ENCODE assay signal across 9 cellular contexts in genomic region chr6:139882234-139882633, GRCh38.
A peak's percentile ranks its signal among the peaks of the same experiment; 100 is the strongest.
DNase-seq lines count a peak whose midpoint lies in the region; ATAC-seq and TF ChIP-seq lines count a peak whose summit lies in the region.
"Had no signal": no experiment of that assay in that cellular context is flagged by ENCODE, and none has a peak within 500 bp of the region (broad histone marks: within the 10 kb centered on the region; RNA-seq: fewer than 3 reads in every experiment).

No MANE protein-coding gene starts in this region.

- H3K27ac Mint-ChIP-seq in HFFc6: peak overlapping the region; percentile 63
- H3K27ac Mint-ChIP-seq: activated naive CD4-positive, alpha-beta T cell treated with anti-CD3 and anti-CD28 coated beads, Interleukin-2, amount 50 U/mL, for 24 hours had no signal

- H3K9ac ChIP-seq in skeletal muscle tissue (ENCODE audit: low read depth in 1 of 3, low read length in 3 of 3): peak overlapping the region; percentile 8 to 66 (median 40)

- H3K9me3 Mint-ChIP-seq in HFFc6: no peaks in the 10 kb centered on the region
- H3K9me3 Mint-ChIP-seq: activated naive CD4-positive, alpha-beta T cell treated with anti-CD3 and anti-CD28 coated beads, Interleukin-2, amount 50 U/mL, for 24 hours had no signal

- H3K4me1 ChIP-seq in SJCRH30: peaks cover 23% of the 10 kb centered on the region
- H3K4me1 ChIP-seq in skeletal muscle tissue (ENCODE audit: control insufficient read depth in 3 of 3, insufficient read depth in 3 of 3, low read length in 3 of 3): peaks cover 16 to 22% (median 17%) of the 10 kb centered on the region in 3 donors
- no peaks in the 10 kb centered on the region for H3K4me1 ChIP-seq in foreskin keratinocyte

- H3K27me3 ChIP-seq in SJCRH30: no peaks in the 10 kb centered on the region
- no peaks in the 10 kb centered on the region for H3K27me3 ChIP-seq in skeletal muscle tissue (ENCODE audit: control insufficient read depth in 3 of 3, insufficient read depth in 3 of 3, low read length in 3 of 3)
- no peaks in the 10 kb centered on the region for H3K27me3 ChIP-seq in foreskin keratinocyte

- H3K27ac ChIP-seq in SJCRH30 (peak overlapping the region; percentile 5; the same call in 1 of the 2 replicates), skeletal muscle tissue (ENCODE audit: low read depth, low read length) (peak overlapping the region; percentile 86), foreskin keratinocyte (no peak overlapping the region)

- DNase-seq in HFFc6: no peak
- peak in 1 of 2 experiments; percentile 19 for DNase-seq in SJCRH30
- peak; percentile 65 for DNase-seq in fibroblast of villous mesenchyme (ENCODE audit: low read depth)
- no peak for DNase-seq in foreskin keratinocyte
- no peak for DNase-seq in AML-193 (lab: John Stamatoyannopoulos, UW)

- ATAC-seq in foreskin keratinocyte: no peak
- ATAC-seq in HG03342 (IDR thresholded peaks at IDR 0.05; ENCODE audit: unreplicated experiment): no peak
- no peak for ATAC-seq in HG02623 (IDR thresholded peaks at IDR 0.05; ENCODE audit: unreplicated experiment)

- H3K36me3 Mint-ChIP-seq in HFFc6 (ENCODE audit: low read depth): peaks cover 7% of the 10 kb centered on the region
- H3K36me3 Mint-ChIP-seq: activated naive CD4-positive, alpha-beta T cell treated with anti-CD3 and anti-CD28 coated beads, Interleukin-2, amount 50 U/mL, for 24 hours had no signal

- H3K9me3 ChIP-seq in SJCRH30 (replicated peaks): no peaks in the 10 kb centered on the region
- H3K9me3 ChIP-seq in skeletal muscle tissue (ENCODE audit: control insufficient read depth in 3 of 3, low read length in 3 of 3): no peaks in the 10 kb centered on the region

- H3K36me3 ChIP-seq in SJCRH30 (no peaks in the 10 kb centered on the region), skeletal muscle tissue (ENCODE audit: control insufficient read depth in 3 of 3, insufficient read depth in 3 of 3, low read length in 3 of 3) (no peaks in the 10 kb centered on the region)

- no peak for TF ChIP-seq CTCF in HFFc6 (IDR thresholded peaks at IDR 0.05)
- no peak for TF ChIP-seq CTCF in fibroblast of villous mesenchyme (IDR thresholded peaks at IDR 0.05; ENCODE audit: insufficient read depth, low read depth, low read length)
- TF ChIP-seq CTCF in foreskin keratinocyte (conservative IDR thresholded peaks at IDR 0.05): no peak

- peak overlapping the region; percentile 8; the same call in 1 of the 2 replicates for H3K4me3 Mint-ChIP-seq in HFFc6
- H3K4me3 Mint-ChIP-seq: activated naive CD4-positive, alpha-beta T cell treated with anti-CD3 and anti-CD28 coated beads, Interleukin-2, amount 50 U/mL, for 24 hours had no signal

- peaks cover 63% of the 10 kb centered on the region for H3K4me1 Mint-ChIP-seq in HFFc6 (ENCODE audit: low read depth)
- H3K4me1 Mint-ChIP-seq: activated naive CD4-positive, alpha-beta T cell treated with anti-CD3 and anti-CD28 coated beads, Interleukin-2, amount 50 U/mL, for 24 hours had no signal

- H3K27me3 Mint-ChIP-seq in HFFc6 (ENCODE audit: insufficient read depth): no peaks in the 10 kb centered on the region; the same call in 1 of the 2 replicates

- H3K4me3 ChIP-seq in SJCRH30 (no peak overlapping the region), fibroblast of villous mesenchyme (ENCODE audit: low read depth, low read length) (no peak overlapping the region), skeletal muscle tissue (ENCODE audit: low read length in 3 of 3) (peak overlapping the region in 1 of 3 donors; percentile 15)
